Comparison of ENCODE assay signal across 1 cellular context in the genomic region with DNA sequence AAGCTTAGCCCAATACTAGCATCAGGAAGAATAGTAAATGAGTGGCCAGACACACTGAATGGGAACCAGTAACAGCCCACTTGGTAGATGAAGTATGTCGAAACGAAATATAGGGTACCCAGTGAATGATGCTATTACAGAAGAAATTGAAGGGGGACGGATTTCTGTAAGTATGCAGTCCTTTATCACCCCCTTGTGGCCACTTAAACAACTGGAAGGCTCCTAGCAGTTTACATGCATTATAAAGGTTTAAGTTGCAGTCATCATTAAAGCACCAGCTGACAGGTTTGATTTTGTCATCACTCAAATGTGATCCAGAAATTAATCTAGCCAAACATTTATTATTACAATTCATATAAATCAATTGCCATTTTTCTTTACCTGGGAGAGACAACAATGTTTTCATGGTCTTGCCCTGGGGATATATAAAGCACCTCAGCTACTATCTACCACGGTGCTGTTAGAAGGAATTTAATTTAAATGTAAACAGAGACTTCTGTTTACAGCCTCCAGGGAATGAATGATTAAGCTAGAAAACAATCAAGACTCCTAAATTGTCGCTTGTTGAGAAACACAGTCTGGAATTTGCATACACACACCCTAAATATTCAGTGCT.
TF ChIP-seq lines count a peak whose summit lies in the region.

No MANE protein-coding gene starts in this region.

TF ChIP-seq in K562, 482 proteins besides CTCF, POLR2A, EP300 and RAD21 (continued from another document):
- TF ChIP-seq AFF4 (CRISPR knock-in tag; IDR thresholded peaks at IDR 0.05): no peak
- TF ChIP-seq VEZF1 (CRISPR knock-in tag; IDR thresholded peaks at IDR 0.05): no peak
- no peak for TF ChIP-seq JUNB (CRISPR knock-in tag; conservative IDR thresholded peaks at IDR 0.05)
- TF ChIP-seq ZNF253 (CRISPR knock-in tag; conservative IDR thresholded peaks at IDR 0.05): no peak
- no peak for TF ChIP-seq HCFC1 (IDR thresholded peaks at IDR 0.05; ENCODE audit: low read depth, low read length)
- TF ChIP-seq ZFP1 (CRISPR knock-in tag; IDR thresholded peaks at IDR 0.05): no peak
- no peak for TF ChIP-seq TRIM24 (IDR thresholded peaks at IDR 0.05)
- no peak for TF ChIP-seq GTF2E2 (tag; IDR thresholded peaks at IDR 0.05)
- TF ChIP-seq PATZ1 (CRISPR knock-in tag; IDR thresholded peaks at IDR 0.05; ENCODE audit: borderline replicate concordance): no peak
- TF ChIP-seq TAF15 (IDR thresholded peaks at IDR 0.05; ENCODE audit: low read depth, low read length): no peak
TF ChIP-seq in K562: peak in this region for 11.
